Comparison of ENCODE assay signal across 9 cellular contexts in the genomic region with DNA sequence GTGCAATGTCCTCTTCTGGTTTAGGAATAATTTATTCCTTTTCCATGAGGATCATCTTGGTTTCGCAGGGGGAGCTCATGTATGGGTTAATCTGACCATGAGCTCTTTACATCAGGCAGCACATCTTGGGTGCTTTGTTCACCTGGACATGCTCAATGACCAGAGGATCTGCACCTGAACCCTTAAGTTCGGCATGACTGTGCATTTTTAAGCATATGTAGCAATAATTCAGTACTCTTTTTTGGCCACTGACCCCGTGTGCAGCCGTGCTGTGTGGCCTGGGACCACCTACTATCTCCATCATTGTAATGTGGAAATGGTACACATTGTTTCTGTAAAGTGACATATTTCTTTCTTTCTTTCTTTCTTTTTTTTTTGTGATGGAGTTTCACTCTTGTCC.
"Had no signal": no experiment of that assay in that cellular context is flagged by ENCODE, and none has a peak within 500 bp of the region (broad histone marks: within the 10 kb centered on the region; RNA-seq: fewer than 3 reads in every experiment).

No MANE protein-coding gene starts in this region.

- ATAC-seq: GM23338 had no signal

- H3K9ac ChIP-seq: KMS-11 had no signal

- FAIRE-seq: H1, H54, HTR-8/SVneo had no signal

- H3K4me3 ChIP-seq: GM23338 had no signal

- H3K4me2 ChIP-seq: GM23338, KMS-11 had no signal

- H3K27ac ChIP-seq: KMS-11 had no signal

- H2AFZ ChIP-seq: GM23338 had no signal

- DNase-seq: H9, HCEC 1CT, Karpas-422, KBM-7 had no signal
